Comparison of ENCODE assay signal across 9 cellular contexts in genomic region chr22:36277482-36278291, GRCh38. TPM values are rescaled to one million over a fixed set of nuclear protein-coding genes. Genes with fewer than 3 reads are reported as not detected.
DNase-seq lines count a peak whose midpoint lies in the region; ATAC-seq and TF ChIP-seq lines count a peak whose summit lies in the region.
"Had no signal": no experiment of that assay in that cellular context is flagged by ENCODE, and none has a peak within 500 bp of the region (broad histone marks: within the 10 kb centered on the region; RNA-seq: fewer than 3 reads in every experiment).

No MANE protein-coding gene starts in this region.

- TF ChIP-seq CTCF in Calu3 (IDR thresholded peaks at IDR 0.05; ENCODE audit: unreplicated experiment): peak; percentile 74

- H3K4me1 Mint-ChIP-seq in Calu3 (ENCODE audit: low read depth, unreplicated experiment) (no peaks in the 10 kb centered on the region), T-helper 17 cell (peaks cover 16% of the 10 kb centered on the region)

- no peaks in the 10 kb centered on the region for H3K27me3 Mint-ChIP-seq in Calu3 (ENCODE audit: unreplicated experiment)
- no peaks in the 10 kb centered on the region for H3K27me3 Mint-ChIP-seq in T-helper 17 cell

- H3K36me3 Mint-ChIP-seq in Calu3 (ENCODE audit: insufficient read depth, unreplicated experiment): peaks cover 55% of the 10 kb centered on the region
- peaks cover 2% of the 10 kb centered on the region for H3K36me3 Mint-ChIP-seq in T-helper 17 cell (ENCODE audit: low read depth)

- no peaks in the 10 kb centered on the region for H3K9me3 ChIP-seq in T-helper 17 cell (ENCODE audit: control insufficient read depth, low read length, poor library complexity, severe bottlenecking)

- H3K27ac Mint-ChIP-seq in Calu3 (ENCODE audit: unreplicated experiment): peak overlapping the region; percentile 54
- H3K27ac Mint-ChIP-seq in T-helper 17 cell: peak overlapping the region; percentile 61
- H3K27ac Mint-ChIP-seq: dendritic cell treated with granulocyte-macrophage colony-stimulating factor and Interleukin-4, amounts not matched to agents 40 ng/mL and 50 ng/mL, for 4 days had no signal

- DNase-seq in Calu3: peak; percentile 64
- DNase-seq in HT1080 (ENCODE audit: low read depth): peak; percentile 56
- peak; percentile 47 to 49 (median 48) for DNase-seq in T-helper 17 cell
- DNase-seq in anterior cingulate cortex (lab: John Stamatoyannopoulos, UW): peak in 37 of 58 donors; percentile 7 to 60 (median 26)
- peak; percentile 34 to 48 for DNase-seq in hippocampal formation (lab: John Stamatoyannopoulos, UW)
- DNase-seq in stimulated activated CD4-positive, alpha-beta T cell treated with anti-CD3 and anti-CD28 coated beads, Interleukin-12 subunit alpha, Interleukin-12 subunit beta, amount 100 ng/mL, for 4 hours: peak; percentile 65

- CTCF ChIA-PET in Calu3 (lab: Charles Lee): interaction anchor here (1.5 to 2.0 kb wide), 4 partner anchors 9 to 83 kb away, joined by 4 to 8 read pairs (median 6); partner anchors contain the start of genes APOL1 and APOL2

- ATAC-seq in T-helper 17 cell: peak; percentile 81
- ATAC-seq in HG02759 (IDR thresholded peaks at IDR 0.05; ENCODE audit: unreplicated experiment): no peak
- ATAC-seq in GM19324 (IDR thresholded peaks at IDR 0.05; ENCODE audit: low FRiP score, unreplicated experiment): no peak

- no TSS peak for BruUV-seq in Calu3 (replicated peaks; lab: Mats Ljungman, UMichigan)

- intact Hi-C loops in Calu3 (cut with micrococcal nuclease; ENCODE audit: unreplicated experiment): loop anchor here (1.0 kb wide), 1 partner anchor 82 kb away; no protein-coding TSS in a partner anchor

- H3K4me3 Mint-ChIP-seq in Calu3 (ENCODE audit: low read depth, unreplicated experiment) (no peak overlapping the region), T-helper 17 cell (peak overlapping the region; percentile 33)
- H3K4me3 Mint-ChIP-seq: dendritic cell treated with granulocyte-macrophage colony-stimulating factor and Interleukin-4, amounts not matched to agents 40 ng/mL and 50 ng/mL, for 4 days had no signal

- H3K9me3 Mint-ChIP-seq in Calu3 (ENCODE audit: low read depth, unreplicated experiment): peaks cover 4% of the 10 kb centered on the region
- H3K9me3 Mint-ChIP-seq: dendritic cell treated with granulocyte-macrophage colony-stimulating factor and Interleukin-4, amounts not matched to agents 40 ng/mL and 50 ng/mL, for 4 days had no signal

RNA-seq across cellular contexts. Expression of gene APOL1, which starts 24.8 kb away (rescaled TPM):
- 313 and 501 TPM in 2 replicates for total RNA-seq in Calu3 (2022)
- 4.0 and 4.6 TPM in 2 replicates for total RNA-seq in HT1080 (2014; rRNA removed; shearing (Covaris generic))
- polyA plus RNA-seq in HT1080 (2015; cell fraction: cytosol; rRNA removed): 9.6 and 11.6 TPM in 2 replicates
- polyA plus RNA-seq in HT1080 (2015; cell fraction: nucleus; rRNA removed): 20.9 and 26.4 TPM in 2 replicates
- total RNA-seq in T-helper 17 cell: 10 to 100 TPM; 12.5 to 15.0 TPM

RNA-seq across cellular contexts. Expression of gene APOL2, which starts 38.4 kb away (rescaled TPM):
- total RNA-seq in Calu3 (2022): 90.1 and 154 TPM in 2 replicates
- total RNA-seq in HT1080 (2014; rRNA removed; shearing (Covaris generic)): 20.6 and 21.9 TPM in 2 replicates
- 13.2 and 13.3 TPM in 2 replicates for polyA plus RNA-seq in HT1080 (2015; cell fraction: cytosol; rRNA removed)
- 24.3 and 27.3 TPM in 2 replicates for polyA plus RNA-seq in HT1080 (2015; cell fraction: nucleus; rRNA removed)
- 10 to 100 TPM; 36.9 to 42.9 TPM for total RNA-seq in T-helper 17 cell

Comparison
In these comparisons a context has a peak if more than half of its experiments do, and no peak if none do; other contexts are left out.
1. RNA of gene APOL1, which starts 24.8 kb away (total RNA-seq): 313 to 501 TPM in Calu3; 12.5 to 15.0 TPM in T-helper 17 cell and 4.0 to 4.6 TPM in HT1080; every median in the first group is over 10 times any median in the second.
2. Peak in every context shown above with its lines, with median percentiles within 50 percentile points of each other: DNase-seq.